Comparison of ENCODE assay signal across 11 cellular contexts in genomic region chr20:3082306-3082951, GRCh38. TPM values are rescaled to one million over a fixed set of nuclear protein-coding genes. Genes with fewer than 3 reads are reported as not detected.
DNase-seq lines count a peak whose midpoint lies in the region; ATAC-seq, FAIRE-seq and TF ChIP-seq lines count a peak whose summit lies in the region.
"Had no signal": no experiment of that assay in that cellular context is flagged by ENCODE, and none has a peak within 500 bp of the region (broad histone marks: within the 10 kb centered on the region; RNA-seq: fewer than 3 reads in every experiment).

No MANE protein-coding gene starts in this region.

- H3K27ac Mint-ChIP-seq in natural killer cell, result no peak overlapping the region

- H3K4me3 Mint-ChIP-seq in natural killer cell, result peak overlapping the region; percentile 72

- H3K4me1 ChIP-seq in A549, result peaks cover 19% of the 10 kb centered on the region
- H3K4me1 ChIP-seq in thyroid gland, result peaks cover 3 to 13% of the 10 kb centered on the region in 2 donors

- peaks cover 5 to 12% of the 10 kb centered on the region in 2 donors for H3K4me1 Mint-ChIP-seq in natural killer cell

- no peak for TF ChIP-seq CTCF in A549 (IDR thresholded peaks at IDR 0.05)
- no peak for TF ChIP-seq CTCF in natural killer cell (IDR thresholded peaks at IDR 0.05)
- no peak for TF ChIP-seq CTCF in thyroid gland (IDR thresholded peaks at IDR 0.05)

- H3K27ac ChIP-seq in A549, result peak overlapping the region in 1 of 2 experiments; percentile 67; a peak in 3 of 6 replicates
- no peak overlapping the region for H3K27ac ChIP-seq in thyroid gland

- intact Hi-C loops in natural killer cell (cut with micrococcal nuclease) (no loop called here), thyroid gland (cut with DNase I) (no loop called here)

- H3K27me3 ChIP-seq in H7 (ENCODE audit: control insufficient read depth, insufficient read depth, low read length), result peaks cover 43% of the 10 kb centered on the region
- H3K27me3 ChIP-seq in thyroid gland, result peaks cover 7% of the 10 kb centered on the region

- ATAC-seq in A549 (no peak), natural killer cell (peak; percentile 38 to 64 (median 43)), HG03342 (IDR thresholded peaks at IDR 0.05; ENCODE audit: unreplicated experiment) (no peak), HG02678 (IDR thresholded peaks at IDR 0.05; ENCODE audit: unreplicated experiment) (no peak), HG02981 (IDR thresholded peaks at IDR 0.05; ENCODE audit: unreplicated experiment) (no peak)

- POLR2A ChIA-PET in A549 (lab: Yijun Ruan, JAX), result no interaction called here

- 70% methylated on average over 47 of the region's 71 CpGs for WGBS in A549 (ENCODE audit: missing lambda C conversion rate)
- 19 to 39% methylated on average over 7 to 14 of the region's 71 CpGs for WGBS in thyroid gland, 2 donors

- H3K36me3 ChIP-seq in H7 (replicated peaks; ENCODE audit: control insufficient read depth, insufficient read depth, low read length) (no peaks in the 10 kb centered on the region), thyroid gland (no peaks in the 10 kb centered on the region)

- DNase-seq in A549 (ENCODE audit: low read depth in 1 of 2, low spot score in 1 of 2) (no peak), H7 (peak; percentile 84), dermis blood vessel endothelial cell (peak; percentile 21), natural killer cell (no peak), thyroid gland (no peak)
- DNase-seq: central memory CD4-positive, alpha-beta T cell had no signal

- H3K36me3 Mint-ChIP-seq in natural killer cell, result no peaks in the 10 kb centered on the region

- H3K4me2 ChIP-seq in A549, result peak overlapping the region; percentile 67

- TF ChIP-seq RAD21 in A549 (conservative IDR thresholded peaks at IDR 0.05 in 1 of 2, IDR thresholded peaks at IDR 0.05 in 1 of 2), result no peak

- CTCF ChIA-PET in A549 (lab: Yijun Ruan, JAX), result interaction anchor here (2.3 kb wide), 1 partner anchor 29 kb away, joined by 10 read pairs; no protein-coding TSS in a partner anchor

- H3K4me3 ChIP-seq in A549 (peak overlapping the region; percentile 34), H7 (ENCODE audit: insufficient read depth, low read depth, low read length) (peak overlapping the region; percentile 28), thyroid gland (replicated peaks in 1 of 3) (peak overlapping the region in 1 of 3 donors; percentile 15)

- H3K27me3 Mint-ChIP-seq in natural killer cell (ENCODE audit: low read depth in 2 of 2), result peaks cover 48 to 54% of the 10 kb centered on the region in 2 donors

- H3K9me3 ChIP-seq in A549 (no peaks in the 10 kb centered on the region), thyroid gland (no peaks in the 10 kb centered on the region)

- TF ChIP-seq EP300 in A549 (IDR thresholded peaks at IDR 0.05), result no peak

- no peaks in the 10 kb centered on the region for H3K9me3 Mint-ChIP-seq in natural killer cell

- TF ChIP-seq POLR2A in A549 (IDR thresholded peaks at IDR 0.05; ENCODE audit: low read length) (no peak), thyroid gland (IDR thresholded peaks at IDR 0.05) (no peak)

- no peak for FAIRE-seq in A549 (lab: Jason Lieb, UNC)
- FAIRE-seq: G401.6 had no signal

TF ChIP-seq in A549, 52 proteins besides CTCF, POLR2A, EP300 and RAD21:
- TF ChIP-seq GATA3 (IDR thresholded peaks at IDR 0.05; ENCODE audit: borderline replicate concordance), result no peak
- no peak for TF ChIP-seq RFX5 (IDR thresholded peaks at IDR 0.05)
- TF ChIP-seq FOSB (CRISPR knock-in tag; IDR thresholded peaks at IDR 0.05), result no peak
- TF ChIP-seq CEBPB (IDR thresholded peaks at IDR 0.05), result no peak
- TF ChIP-seq MAX (IDR thresholded peaks at IDR 0.05), result no peak
TF ChIP-seq in A549: peak in this region for 0.

RNA-seq across cellular contexts. Expression of gene AVP, which starts 2.1 kb away (rescaled TPM):
- polyA plus RNA-seq in A549 (2011; rRNA removed), result not detected in 2 replicates
- not detected in 2 replicates for polyA plus RNA-seq in A549 (2012; cell fraction: cytosol; rRNA removed)
- polyA plus RNA-seq in A549 (2012; cell fraction: nucleus; rRNA removed), result not detected in 2 replicates
- not detected in 3 replicates for polyA plus RNA-seq in A549 (2017; fragmentation: RNase III; extraction: RNeasy Plus Mini Kit Qiagen cat#74134 plus additional on column Dnase treatment)
- not detected in 2 replicates for polyA minus RNA-seq in A549 (2011; rRNA and poly(A)+ RNA removed)
- total RNA-seq in H7 (2014; rRNA removed; shearing (Covaris generic)), result not detected in 2 replicates
- total RNA-seq in dermis blood vessel endothelial cell, result not detected in 2 replicates
- not detected for total RNA-seq in natural killer cell
- total RNA-seq in thyroid gland, result not detected
- total RNA-seq: T-helper 2 cell treated with Interferon-gamma antibody and Interleukin-4, amounts not matched to agents 100 ng/mL and 5 ng/mL, for 36 hours had no signal

RNA-seq across cellular contexts. Expression of gene OXT, which starts 11.0 kb away (rescaled TPM):
- polyA plus RNA-seq in A549 (2011; rRNA removed) (not detected in 2 replicates), A549 (2017; fragmentation: RNase III; extraction: RNeasy Plus Mini Kit Qiagen cat#74134 plus additional on column Dnase treatment) (not detected in 3 replicates)
- not detected in 2 replicates for polyA plus RNA-seq in A549 (2012; cell fraction: cytosol; rRNA removed)
- polyA plus RNA-seq in A549 (2012; cell fraction: nucleus; rRNA removed), result not detected in 2 replicates
- not detected in 2 replicates for polyA minus RNA-seq in A549 (2011; rRNA and poly(A)+ RNA removed)
- total RNA-seq in H7 (2014; rRNA removed; shearing (Covaris generic)), result 1.5 TPM in 1 of 2 replicates, not detected in the other
- total RNA-seq in dermis blood vessel endothelial cell (not detected in 2 replicates), natural killer cell (not detected), thyroid gland (not detected)
- total RNA-seq: T-helper 2 cell treated with Interferon-gamma antibody and Interleukin-4, amounts not matched to agents 100 ng/mL and 5 ng/mL, for 36 hours had no signal

RNA-seq across cellular contexts. Expression of gene MRPS26, which starts 36.6 kb away (rescaled TPM):
- 69.4 and 71.3 TPM in 2 replicates for polyA plus RNA-seq in A549 (2011; rRNA removed)
- polyA plus RNA-seq in A549 (2012; cell fraction: cytosol; rRNA removed), result 253 and 262 TPM in 2 replicates
- 125 and 159 TPM in 2 replicates for polyA plus RNA-seq in A549 (2012; cell fraction: nucleus; rRNA removed)
- polyA plus RNA-seq in A549 (2017; fragmentation: RNase III; extraction: RNeasy Plus Mini Kit Qiagen cat#74134 plus additional on column Dnase treatment), result 106 to 111 TPM (median 107 TPM) in 3 replicates
- polyA minus RNA-seq in A549 (2011; rRNA and poly(A)+ RNA removed), result 30.7 and 30.9 TPM in 2 replicates
- total RNA-seq in H7 (2014; rRNA removed; shearing (Covaris generic)), result 133 and 141 TPM in 2 replicates
- 34.5 and 37.6 TPM in 2 replicates for total RNA-seq in dermis blood vessel endothelial cell
- total RNA-seq in natural killer cell, result 10 to 100 TPM; 17.5 to 21.3 (median 19.1) TPM
- total RNA-seq in thyroid gland, result 100 to 1,000 TPM in 2 of 4 donors, 10 to 100 TPM in 2; 56.3 to 148 (median 86.4) TPM

RNA-seq across cellular contexts. Expression of gene GNRH2, which starts 39.0 kb away (rescaled TPM):
- polyA plus RNA-seq in A549 (2011; rRNA removed) (not detected in 2 replicates), A549 (2017; fragmentation: RNase III; extraction: RNeasy Plus Mini Kit Qiagen cat#74134 plus additional on column Dnase treatment) (0.12 to 0.20 TPM in 2 of 3 replicates, not detected in the other)
- polyA plus RNA-seq in A549 (2012; cell fraction: cytosol; rRNA removed), result 0.17 and 0.31 TPM in 2 replicates
- polyA plus RNA-seq in A549 (2012; cell fraction: nucleus; rRNA removed), result 2.1 and 3.4 TPM in 2 replicates
- polyA minus RNA-seq in A549 (2011; rRNA and poly(A)+ RNA removed), result 0.50 and 0.63 TPM in 2 replicates
- total RNA-seq in H7 (2014; rRNA removed; shearing (Covaris generic)), result not detected in 2 replicates
- total RNA-seq in dermis blood vessel endothelial cell (not detected in 2 replicates), natural killer cell (1 to 10 TPM in 1 of 3 donors, under 1 TPM in 2; 0.49 to 1.2 (median 0.68) TPM), thyroid gland (1 to 10 TPM in 1 of 4 donors, not detected in 3; 1.6 TPM)

Comparison
In these comparisons a context has a peak if more than half of its experiments do, and no peak if none do; other contexts are left out.
1. ATAC-seq: peak in natural killer cell (3 of 3); none in A549 (0 of 2), HG03342 (single experiment), HG02678 (single experiment) and HG02981 (single experiment).
2. DNase-seq: peak in H7 (single experiment) and dermis blood vessel endothelial cell (single experiment); none in A549 (0 of 2), natural killer cell (single experiment) and thyroid gland (0 of 2).